ENCODE assay signal across 23 cellular contexts in the genomic region with DNA sequence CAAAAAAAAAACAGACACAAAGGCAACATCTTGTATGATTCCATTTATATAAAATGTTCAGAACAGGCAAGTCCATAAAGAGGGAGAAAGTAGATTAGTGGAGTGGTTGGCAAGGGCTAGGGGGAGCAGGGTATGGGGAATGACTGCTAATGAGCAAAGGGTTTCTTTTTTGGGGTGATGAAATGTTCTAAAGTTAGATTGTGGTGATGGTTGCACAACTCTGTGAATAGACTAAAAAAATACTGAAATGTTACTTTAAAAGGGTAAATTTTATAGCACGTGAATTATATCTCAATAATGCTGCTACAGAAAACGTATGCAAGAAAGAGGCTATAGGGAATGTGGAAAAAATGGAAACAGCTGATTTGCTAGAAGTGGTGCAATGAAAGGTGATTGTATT.
DNase-seq lines count a peak whose midpoint lies in the region; TF ChIP-seq lines count a peak whose summit lies in the region.
"Had no signal": no experiment of that assay in that cellular context is flagged by ENCODE, and none has a peak within 500 bp of the region (broad histone marks: within the 10 kb centered on the region; RNA-seq: fewer than 3 reads in every experiment).

No MANE protein-coding gene starts in this region.

- H3K9me2 ChIP-seq in GM23248 (ENCODE audit: insufficient read depth) = no peaks in the 10 kb centered on the region

- H3K79me2 ChIP-seq in GM23248 (ENCODE audit: insufficient read depth) = no peaks in the 10 kb centered on the region

- H3K4me2 ChIP-seq in BLaER1 treated with 17β-estradiol and CSF1 and Interleukin-3, amounts not matched to agents 10 nM and 100 nM = peak overlapping the region in 6 of 11 experiments; percentile 5 to 41 (median 30); a peak in 9 of 22 replicates
- no peak overlapping the region for H3K4me2 ChIP-seq in GM23248 (ENCODE audit: unreplicated experiment)
- H3K4me2 ChIP-seq: BLaER1, KMS-11 had no signal

- peaks cover 0 to 24% (median 4%) of the 10 kb centered on the region in 11 experiments; a peak in 9 of 22 replicates for H3K36me3 ChIP-seq in BLaER1 treated with 17β-estradiol and CSF1 and Interleukin-3, amounts not matched to agents 10 nM and 100 nM
- no peaks in the 10 kb centered on the region for H3K36me3 ChIP-seq in GM23248 (ENCODE audit: low read depth)
- H3K36me3 ChIP-seq: SJSA1 had no signal

- no peak overlapping the region for H2AFZ ChIP-seq in GM23248

- in situ Hi-C loops in GM23248 (cut with MboI) = no loop called here

- no peak for TF ChIP-seq POLR2A in NB4 (IDR thresholded peaks at IDR 0.05; ENCODE audit: extremely low read depth, insufficient read length)

- H3K27me3 ChIP-seq in BLaER1 treated with 17β-estradiol and CSF1 and Interleukin-3, amounts not matched to agents 10 nM and 100 nM = no peaks in the 10 kb centered on the region
- no peaks in the 10 kb centered on the region for H3K27me3 ChIP-seq in GM23248 (replicated peaks; ENCODE audit: insufficient read depth)
- H3K27me3 ChIP-seq: BLaER1, SJSA1 had no signal

- H4K20me1 ChIP-seq in BLaER1 treated with 17β-estradiol and CSF1 and Interleukin-3, amounts not matched to agents 10 nM and 100 nM = no peaks in the 10 kb centered on the region
- H4K20me1 ChIP-seq in GM23248 (ENCODE audit: insufficient read depth) = no peaks in the 10 kb centered on the region
- H4K20me1 ChIP-seq: BLaER1 had no signal

- no peak overlapping the region for H3K27ac ChIP-seq in BLaER1 treated with 17β-estradiol and CSF1 and Interleukin-3, amounts not matched to agents 10 nM and 100 nM
- H3K27ac ChIP-seq in GM23248 = no peak overlapping the region
- H3K27ac ChIP-seq: BLaER1, KMS-11, RWPE1, SJSA1 had no signal

- no peak for TF ChIP-seq CTCF in NB4 (IDR thresholded peaks at IDR 0.05; ENCODE audit: low read depth, low read length)

- DNase-seq in NB4 (ENCODE audit: low read depth) = peak; percentile 61
- DNase-seq in SKM-1 treated with dmso at 0.1 percent for 144 hours (lab: John Stamatoyannopoulos, UW; ENCODE audit: unreplicated experiment) = peak; percentile 35
- peak; percentile 20 for DNase-seq in skeletal muscle cell (ENCODE audit: low read depth)
- DNase-seq in GM23248 = no peak
- DNase-seq in stimulated activated CD4-positive, alpha-beta T cell treated with anti-CD3 and anti-CD28 coated beads, Interleukin-15, amount 100 ng/mL, for 24 hours = no peak
- DNase-seq in amniotic stem cell (lab: John Stamatoyannopoulos, UW) = no peak
- DNase-seq: Calu3; CD8-positive, alpha-beta T cell; GF-D8; NCI-H1092 treated with DMSO at 0.1 percent for 48 hours; NCI-H146; NCI-H2081; NCI-H2171 treated with DMSO at 0.1 percent for 48 hours; NCI-H446; NCI-H526 treated with DMSO at 0.1 percent for 48 hours; PC-3; SW 1271 had no signal

- peaks cover 13 to 31% (median 20%) of the 10 kb centered on the region in 11 experiments; a peak in 21 of 22 replicates for H3K9me3 ChIP-seq in BLaER1 treated with 17β-estradiol and CSF1 and Interleukin-3, amounts not matched to agents 10 nM and 100 nM (replicated peaks in 1 of 11)
- no peaks in the 10 kb centered on the region for H3K9me3 ChIP-seq in GM23248 (ENCODE audit: low read depth)
- H3K9me3 ChIP-seq: SJSA1 had no signal

- WGBS in GM23248 (ENCODE audit: low coverage in 1 of 2, low lambda C conversion rate in 2 of 2, missing lambda C conversion rate in 2 of 2), 2 experiments = 7% methylated on average over 2 of the region's 2 CpGs

- no peak overlapping the region for H3K4me3 ChIP-seq in BLaER1 treated with 17β-estradiol and CSF1 and Interleukin-3, amounts not matched to agents 10 nM and 100 nM
- H3K4me3 ChIP-seq in NB4 (ENCODE audit: low read depth, low read length) (no peak overlapping the region), skeletal muscle cell (ENCODE audit: low read depth, low read length) (no peak overlapping the region), GM23248 (no peak overlapping the region)
- H3K4me3 ChIP-seq: BLaER1, GM12878, SJSA1 had no signal

- no peak overlapping the region for H3K9ac ChIP-seq in BLaER1 treated with 17β-estradiol and CSF1 and Interleukin-3, amounts not matched to agents 10 nM and 100 nM
- no peak overlapping the region for H3K9ac ChIP-seq in GM23248
- H3K9ac ChIP-seq: BLaER1, KMS-11 had no signal

- H3F3A ChIP-seq in GM23248 (ENCODE audit: insufficient read depth) = no peaks in the 10 kb centered on the region

- H3K4me1 ChIP-seq in BLaER1 treated with 17β-estradiol and CSF1 and Interleukin-3, amounts not matched to agents 10 nM and 100 nM = peaks cover 0 to 10% (median 5%) of the 10 kb centered on the region in 10 experiments; a peak in 9 of 20 replicates
- no peaks in the 10 kb centered on the region for H3K4me1 ChIP-seq in GM23248 (ENCODE audit: insufficient read depth)
- H3K4me1 ChIP-seq: BLaER1, SJSA1 had no signal

Comparison
In these comparisons a context has a peak if more than half of its experiments do, and no peak if none do; other contexts are left out.
1. DNase-seq: peak in NB4 (single experiment), SKM-1 treated with dmso at 0.1 percent for 144 hours (single experiment) and skeletal muscle cell (single experiment); none in GM23248 (single experiment), stimulated activated CD4-positive, alpha-beta T cell treated with anti-CD3 and anti-CD28 coated beads, Interleukin-15, amount 100 ng/mL, for 24 hours (single experiment) and amniotic stem cell (single experiment).